In the genomic region with DNA sequence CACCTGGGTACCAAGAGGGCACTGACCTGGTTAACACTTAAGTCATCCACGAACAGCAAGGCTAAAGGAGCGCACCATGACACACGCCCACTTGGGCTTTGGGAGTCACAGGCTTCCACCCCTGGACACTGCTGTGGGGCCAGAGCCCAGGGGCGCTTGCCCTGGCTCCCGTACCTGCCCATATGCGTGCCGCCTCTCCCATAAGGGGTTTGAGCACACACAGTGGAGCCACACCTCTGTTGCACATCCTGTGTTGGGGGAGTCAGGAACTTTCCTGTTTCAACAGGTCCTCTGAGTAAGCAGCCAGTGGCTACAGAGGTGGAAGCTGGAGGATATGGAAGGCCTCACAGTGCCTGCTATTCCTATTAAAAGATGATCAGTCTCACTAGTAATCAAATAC, we compare ENCODE assay signal across 13 cellular contexts.
"Had no signal": no experiment of that assay in that cellular context is flagged by ENCODE, and none has a peak within 500 bp of the region (broad histone marks: within the 10 kb centered on the region; RNA-seq: fewer than 3 reads in every experiment).

No MANE protein-coding gene starts in this region.

- H3K9me3 ChIP-seq: ascending aorta, left lung, pancreas, thyroid gland had no signal

- DNase-seq: activated CD4-positive, alpha-beta T cell treated with anti-CD3 and anti-CD28 coated beads for 48 hours; activated naive CD4-positive, alpha-beta T cell; activated naive CD8-positive, alpha-beta T cell treated with anti-CD3 and anti-CD28 coated beads, Interleukin-2, amount 50 U/mL, for 24 hours; cortex of kidney; effector CD8-positive, alpha-beta T cell; erythroblast; left lung; pancreas; T-helper 9 cell had no signal

- H3K4me1 ChIP-seq: ascending aorta had no signal

- H3K4me3 ChIP-seq: ascending aorta, left lung, neural progenitor cell, pancreas, skin epidermis, thyroid gland had no signal

- H3K27me3 ChIP-seq: ascending aorta, left lung, neural progenitor cell, pancreas, thyroid gland had no signal

- H3K36me3 ChIP-seq: ascending aorta, left lung, neural progenitor cell, pancreas, thyroid gland had no signal

- H3K27ac ChIP-seq: ascending aorta, neural progenitor cell, pancreas had no signal

- ATAC-seq: activated naive CD8-positive, alpha-beta T cell treated with anti-CD3 and anti-CD28 coated beads, Interleukin-2, amount 50 U/mL, for 24 hours; left lung; pancreas had no signal
